Comparison of ENCODE assay signal across 8 cellular contexts in the genomic region with DNA sequence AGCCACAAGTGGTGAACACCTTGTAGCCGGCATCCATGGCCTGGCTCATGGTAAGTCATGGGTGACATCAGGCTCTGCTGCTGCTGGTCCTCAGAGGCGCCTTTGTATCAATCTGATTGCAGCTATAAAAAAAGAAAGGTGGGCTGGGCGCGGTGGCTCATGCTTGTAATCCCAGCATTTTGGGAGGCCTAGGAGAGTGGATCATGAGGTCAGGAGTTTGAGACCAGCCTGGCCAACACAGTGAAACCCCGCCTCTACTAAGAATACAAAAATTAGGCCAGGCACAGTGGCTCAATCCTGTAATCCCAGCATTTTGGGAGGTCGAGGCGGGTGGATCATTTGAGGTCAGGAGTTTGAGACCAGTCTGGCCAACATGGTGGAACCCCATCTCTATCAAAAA.
A peak's percentile ranks its signal among the peaks of the same experiment; 100 is the strongest.
DNase-seq lines count a peak whose midpoint lies in the region; ATAC-seq and TF ChIP-seq lines count a peak whose summit lies in the region.
"Not testable (repeated sequence)": the region's sequence is repeated elsewhere in the genome, so short reads cannot be mapped to it uniquely, and the experiment has no call there.

No MANE protein-coding gene starts in this region.

- H3K9me3 ChIP-seq in CD4-positive, alpha-beta T cell (ENCODE audit: control insufficient read depth, low read length); breast epithelium; left ventricle myocardium inferior (replicated peaks); osteoblast (ENCODE audit: low read depth, low read length); tibial artery: not testable (repeated sequence)

- not testable (repeated sequence) for H3K4me3 Mint-ChIP-seq in CD4-positive, alpha-beta T cell; activated naive CD8-positive, alpha-beta T cell
- H3K4me3 Mint-ChIP-seq in stimulated activated naive CD8-positive, alpha-beta T cell treated with anti-CD3 and anti-CD28 coated beads, Interleukin-15, amount 100 ng/mL, for 72 hours: peak overlapping the region; percentile 39 to 62

- H3K4me1 ChIP-seq in breast epithelium (peaks cover 14 to 45% of the 10 kb centered on the region in 2 donors), left ventricle myocardium inferior (peaks cover 100% of the 10 kb centered on the region), osteoblast (ENCODE audit: insufficient read depth, low read length) (peaks cover 50% of the 10 kb centered on the region), tibial artery (peaks cover 11 to 96% (median 80%) of the 10 kb centered on the region in 4 donors)

- ATAC-seq in CD4-positive, alpha-beta T cell (ENCODE audit: poor library complexity); SK-N-SH treated with all-trans-retinoic acid at 6 μM for 48 hours; stimulated activated naive CD8-positive, alpha-beta T cell treated with anti-CD3 and anti-CD28 coated beads, Interleukin-15, amount 100 ng/mL, for 72 hours: not testable (repeated sequence)

- H3K9me3 Mint-ChIP-seq in CD4-positive, alpha-beta T cell; activated naive CD8-positive, alpha-beta T cell (ENCODE audit: low read depth); stimulated activated naive CD8-positive, alpha-beta T cell treated with anti-CD3 and anti-CD28 coated beads, Interleukin-15, amount 100 ng/mL, for 72 hours: not testable (repeated sequence)

- H3K4me2 ChIP-seq in osteoblast (ENCODE audit: insufficient read depth, low read length): not testable (repeated sequence)

- not testable (repeated sequence) for TF ChIP-seq POLR2A in breast epithelium (IDR thresholded peaks at IDR 0.05)

- intact Hi-C loops in CD4-positive, alpha-beta T cell (cut with DNase I, micrococcal nuclease): loop anchor here in 1 of 2 experiments (2.0 to 10.0 kb wide), 2 partner anchors 21 to 311 kb away; no protein-coding TSS in a partner anchor
- intact Hi-C loops in breast epithelium (cut with DNase I; ENCODE audit: low total_unique reads); left ventricle myocardium inferior (cut with micrococcal nuclease): not testable (repeated sequence)
- intact Hi-C loops in tibial artery (cut with DNase I; ENCODE audit: low total_unique reads): loop anchor here (10.0 kb wide), 1 partner anchor 159 kb away; the partner anchor contains the start of gene DHRS3

- not testable (repeated sequence) for H3K79me2 ChIP-seq in osteoblast (ENCODE audit: insufficient read depth, low read length)

- not testable (repeated sequence) for H3K27me3 Mint-ChIP-seq in CD4-positive, alpha-beta T cell; activated naive CD8-positive, alpha-beta T cell; stimulated activated naive CD8-positive, alpha-beta T cell treated with anti-CD3 and anti-CD28 coated beads, Interleukin-15, amount 100 ng/mL, for 72 hours

- H4K20me1 ChIP-seq in osteoblast (ENCODE audit: insufficient read depth, low read length): not testable (repeated sequence)

- H2AFZ ChIP-seq in osteoblast (ENCODE audit: low read length): not testable (repeated sequence)

- not testable (repeated sequence) for H3K4me3 ChIP-seq in breast epithelium; left ventricle myocardium inferior; osteoblast (ENCODE audit: insufficient read depth, low read length); tibial artery

- peaks cover 46% of the 10 kb centered on the region for H3K36me3 Mint-ChIP-seq in CD4-positive, alpha-beta T cell (ENCODE audit: low read depth)
- H3K36me3 Mint-ChIP-seq in activated naive CD8-positive, alpha-beta T cell: peaks cover 35% of the 10 kb centered on the region

- H3K36me3 ChIP-seq in breast epithelium; osteoblast (ENCODE audit: insufficient read depth, low read length); tibial artery: not testable (repeated sequence)
- peaks cover 23% of the 10 kb centered on the region for H3K36me3 ChIP-seq in left ventricle myocardium inferior

- peak overlapping the region; percentile 60 for H3K27ac Mint-ChIP-seq in CD4-positive, alpha-beta T cell
- peak overlapping the region; percentile 73 for H3K27ac Mint-ChIP-seq in activated naive CD8-positive, alpha-beta T cell
- H3K27ac Mint-ChIP-seq in stimulated activated naive CD8-positive, alpha-beta T cell treated with anti-CD3 and anti-CD28 coated beads, Interleukin-15, amount 100 ng/mL, for 72 hours: peak overlapping the region in 1 of 2 donors; percentile 93

- CTCF ChIA-PET in CD4-positive, alpha-beta T cell (lab: Charles Lee): not testable (repeated sequence)

- H3K27me3 ChIP-seq in CD4-positive, alpha-beta T cell (ENCODE audit: control insufficient read depth, insufficient read depth, low read length); breast epithelium; left ventricle myocardium inferior (ENCODE audit: low read depth); osteoblast (ENCODE audit: insufficient read depth, low read length); tibial artery: not testable (repeated sequence)

- peaks cover 76% of the 10 kb centered on the region for H3K4me1 Mint-ChIP-seq in CD4-positive, alpha-beta T cell (ENCODE audit: low read depth)
- H3K4me1 Mint-ChIP-seq in activated naive CD8-positive, alpha-beta T cell (ENCODE audit: low read depth): peaks cover 78% of the 10 kb centered on the region
- H3K4me1 Mint-ChIP-seq in stimulated activated naive CD8-positive, alpha-beta T cell treated with anti-CD3 and anti-CD28 coated beads, Interleukin-15, amount 100 ng/mL, for 72 hours: peaks cover 95% of the 10 kb centered on the region

- TF ChIP-seq CTCF in CD4-positive, alpha-beta T cell (IDR thresholded peaks at IDR 0.05); breast epithelium (IDR thresholded peaks at IDR 0.05); left ventricle myocardium inferior (IDR thresholded peaks at IDR 0.05; ENCODE audit: borderline replicate concordance); osteoblast (IDR thresholded peaks at IDR 0.05; ENCODE audit: extremely low read depth, low read depth, low read length); tibial artery (IDR thresholded peaks at IDR 0.05): not testable (repeated sequence)

- DNase-seq in CD4-positive, alpha-beta T cell; breast epithelium (ENCODE audit: low spot score in 2 of 2); left ventricle myocardium inferior; osteoblast (ENCODE audit: insufficient read length, low spot score, missing footprints); stimulated activated naive CD8-positive, alpha-beta T cell treated with anti-CD3 and anti-CD28 coated beads, Interleukin-15, amount 100 ng/mL, for 72 hours; tibial artery: not testable (repeated sequence)

- POLR2A ChIA-PET in CD4-positive, alpha-beta T cell (lab: Charles Lee): interaction anchor here (4.0 kb wide), 1 partner anchor 55 kb away, joined by 14 read pairs; no protein-coding TSS in a partner anchor

- not testable (repeated sequence) for H3K27ac ChIP-seq in CD4-positive, alpha-beta T cell (ENCODE audit: low read depth, low read length)
- H3K27ac ChIP-seq in breast epithelium (peak overlapping the region; percentile 83 to 93), left ventricle myocardium inferior (replicated peaks) (peak overlapping the region; percentile 79), osteoblast (ENCODE audit: low read depth, low read length) (peak overlapping the region; percentile 74), tibial artery (peak overlapping the region; percentile 78 to 86)

TF ChIP-seq in SK-N-SH treated with all-trans-retinoic acid at 6 μM for 48 hours, 23 proteins besides CTCF, POLR2A, EP300 and RAD21:
- TF ChIP-seq CSDC2 (CRISPR knock-in tag; IDR thresholded peaks at IDR 0.05) (0 out of 2 replicates have a peak, but pooled peaks have one; percentile 10), SNAI2 (CRISPR knock-in tag; IDR thresholded peaks at IDR 0.05) (0 out of 2 replicates have a peak, but pooled peaks have one; percentile 36)
TF ChIP-seq in SK-N-SH treated with all-trans-retinoic acid at 6 μM for 48 hours: peak in this region for 2; not testable (repeated sequence) for 21.
